8 cellular contexts compared by ENCODE assay signal in the genomic region with DNA sequence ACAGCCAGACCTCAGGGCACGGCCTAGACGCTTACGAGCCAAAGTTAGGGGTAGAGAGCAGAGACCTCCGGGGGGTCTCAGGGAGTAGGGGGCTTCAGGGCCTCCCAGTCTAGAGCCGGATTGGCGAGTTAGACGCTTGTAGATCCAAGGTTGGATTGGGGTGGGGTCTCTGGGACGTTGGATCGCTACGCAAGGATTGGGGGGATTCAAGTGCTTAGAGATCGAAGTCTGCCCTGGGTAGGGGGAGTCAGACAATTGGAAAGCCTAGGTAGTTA. TPM values are rescaled to one million over a fixed set of nuclear protein-coding genes. Genes with fewer than 3 reads are reported as not detected.
DNase-seq lines count a peak whose midpoint lies in the region; ATAC-seq and TF ChIP-seq lines count a peak whose summit lies in the region.

No MANE protein-coding gene starts in this region.

- DNase-seq in BJ (ENCODE audit: low read depth) (no peak), MG63 (no peak), memory B cell (ENCODE audit: low spot score in 2 of 2) (no peak), upper lobe of right lung (no peak), COLO668 (lab: John Stamatoyannopoulos, UW; ENCODE audit: unreplicated experiment) (no peak), COR-L47 (lab: John Stamatoyannopoulos, UW) (no peak)

- peak overlapping the region; percentile 80 for H3K4me3 ChIP-seq in BJ (ENCODE audit: low read depth, low read length)
- peak overlapping the region; percentile 87 for H3K4me3 ChIP-seq in MG63
- peak overlapping the region; percentile 75 for H3K4me3 ChIP-seq in upper lobe of right lung

- H3K4me1 ChIP-seq in upper lobe of right lung: peaks cover 28% of the 10 kb centered on the region

- H3K9me3 ChIP-seq in MG63 (no peaks in the 10 kb centered on the region), upper lobe of right lung (no peaks in the 10 kb centered on the region)

- H3K27me3 Mint-ChIP-seq in brain (peaks cover 23% of the 10 kb centered on the region), memory B cell (no peaks in the 10 kb centered on the region)

- peaks cover 46% of the 10 kb centered on the region for H3K4me1 Mint-ChIP-seq in brain
- peaks cover 10% of the 10 kb centered on the region for H3K4me1 Mint-ChIP-seq in memory B cell

- peak overlapping the region; percentile 97 to 99 (median 99) for H3K4me3 Mint-ChIP-seq in brain
- H3K4me3 Mint-ChIP-seq in memory B cell: peak overlapping the region; percentile 91

- no peak for ATAC-seq in memory B cell (ENCODE audit: low read depth)
- ATAC-seq in upper lobe of right lung: no peak
- no peak for ATAC-seq in HG02588 (IDR thresholded peaks at IDR 0.05; ENCODE audit: unreplicated experiment)

- H3K27me3 ChIP-seq in BJ (ENCODE audit: control insufficient read depth, insufficient read depth, low read length): no peaks in the 10 kb centered on the region
- no peaks in the 10 kb centered on the region for H3K27me3 ChIP-seq in MG63
- H3K27me3 ChIP-seq in upper lobe of right lung: no peaks in the 10 kb centered on the region

- H3K27ac ChIP-seq in upper lobe of right lung: peak overlapping the region; percentile 92

- CTCF ChIA-PET in BJ (lab: Yijun Ruan, JAX): interaction anchor here (0.7 to 6.2 kb wide), 20 partner anchors 9 to 804 kb away, joined by 3 to 42 read pairs (median 4); partner anchors contain the start of gene GNAS

- intact Hi-C loops in upper lobe of right lung (cut with DNase I): no loop called here

- H3K27ac Mint-ChIP-seq in brain: peak overlapping the region; percentile 98 to 100 (median 99)
- peak overlapping the region; percentile 91 for H3K27ac Mint-ChIP-seq in memory B cell

- POLR2A ChIA-PET in BJ (lab: Charles Lee): interaction anchor here (0.6 kb wide), 1 partner anchor 170 kb away, joined by 4 read pairs; no protein-coding TSS in a partner anchor

- H3K9me3 Mint-ChIP-seq in brain (peaks cover 0 to 3% (median 0%) of the 10 kb centered on the region in 5 experiments), memory B cell (no peaks in the 10 kb centered on the region)

- H3K36me3 ChIP-seq in BJ (ENCODE audit: control insufficient read depth, insufficient read depth, low read length) (no peaks in the 10 kb centered on the region), MG63 (peaks cover 37% of the 10 kb centered on the region), upper lobe of right lung (peaks cover 5% of the 10 kb centered on the region)

- TF ChIP-seq CTCF in BJ (IDR thresholded peaks at IDR 0.05; ENCODE audit: insufficient read depth, low read depth, low read length) (no peak), brain (conservative IDR thresholded peaks at IDR 0.05) (no peak), upper lobe of right lung (IDR thresholded peaks at IDR 0.05) (no peak)

- H3K36me3 Mint-ChIP-seq in brain (no peaks in the 10 kb centered on the region), memory B cell (peaks cover 6% of the 10 kb centered on the region)

RNA-seq across cellular contexts. Expression of gene STX16, which starts 0.4 kb away (rescaled TPM):
- 39.7 and 45.5 TPM in 2 replicates for polyA plus RNA-seq in BJ (2011; rRNA removed)
- polyA minus RNA-seq in BJ (2011; rRNA and poly(A)+ RNA removed): 12.3 and 19.6 TPM in 2 replicates
- 30.4 and 45.4 TPM in 2 replicates for total RNA-seq in MG63 (2014; rRNA removed; shearing (Covaris generic); ENCODE audit: low replicate concordance)
- 23.8 TPM for polyA plus RNA-seq in brain (ENCODE audit: insufficient read depth, low read depth, low replicate concordance)
- total RNA-seq in upper lobe of right lung: 57.0 TPM

RNA-seq across cellular contexts. Expression of gene NPEPL1, which starts 41.1 kb away (rescaled TPM):
- 5.7 and 8.2 TPM in 2 replicates for polyA plus RNA-seq in BJ (2011; rRNA removed)
- polyA minus RNA-seq in BJ (2011; rRNA and poly(A)+ RNA removed): 4.2 and 7.3 TPM in 2 replicates
- 44.7 and 46.2 TPM in 2 replicates for total RNA-seq in MG63 (2014; rRNA removed; shearing (Covaris generic); ENCODE audit: low replicate concordance)
- 13.7 TPM for polyA plus RNA-seq in brain (ENCODE audit: insufficient read depth, low read depth, low replicate concordance)
- total RNA-seq in upper lobe of right lung: 41.6 TPM
